ENCODE assay signal across 8 cellular contexts in the genomic region with DNA sequence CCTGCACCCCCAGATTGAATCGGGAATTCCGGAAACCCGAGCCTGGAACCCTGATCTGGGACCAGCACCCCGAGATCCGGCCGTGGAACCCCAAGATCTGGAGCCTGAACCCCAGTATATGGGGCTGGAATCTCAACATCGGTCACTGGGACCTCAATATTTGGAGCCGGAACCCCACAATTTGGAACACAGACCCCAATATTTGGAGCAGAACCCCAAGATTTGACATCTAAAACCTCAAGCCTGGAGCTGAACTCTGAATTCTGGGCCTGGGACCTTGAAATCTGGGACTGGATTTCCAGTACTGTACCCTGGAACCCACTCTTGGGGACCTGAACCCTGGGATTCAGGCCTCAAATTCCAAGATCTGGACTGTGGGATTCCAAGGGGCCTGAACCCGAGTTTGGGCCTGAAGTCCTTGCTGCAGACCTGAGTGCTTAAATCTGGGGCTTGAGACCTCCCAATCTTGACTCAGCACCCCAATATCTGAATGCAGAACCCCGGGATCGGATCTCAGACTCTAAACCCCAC. TPM values are rescaled to one million over a fixed set of nuclear protein-coding genes. Genes with fewer than 3 reads are reported as not detected.
DNase-seq lines count a peak whose midpoint lies in the region; ATAC-seq and TF ChIP-seq lines count a peak whose summit lies in the region.

No MANE protein-coding gene starts in this region.

- no peak overlapping the region for H2BK12ac ChIP-seq in neuronal stem cell (ENCODE audit: low read length)

- intact Hi-C loops in CD8-positive, alpha-beta T cell (cut with DNase I, micrococcal nuclease) = loop anchor here in 1 of 2 experiments (1.0 to 10.0 kb wide), 2 partner anchors 22 to 178 kb away; a partner anchor contains a TSS

- peaks cover 17% of the 10 kb centered on the region for H3K79me1 ChIP-seq in neuronal stem cell (ENCODE audit: low read depth, low read length)

- WGBS in endodermal cell (ENCODE audit: insufficient coverage in 1 of 2, insufficient read length in 1 of 2), 2 experiments = 28 to 32% methylated on average over 9 to 11 of the region's 11 CpGs
- no CpG with 5 or more reads among the region's 11 CpGs for WGBS in neuronal stem cell (ENCODE audit: extremely low coverage in 2 of 2, insufficient read length in 2 of 2, insufficient replicate concordance in 1 of 2), 2 donors

- H2AFZ ChIP-seq in neuronal stem cell (ENCODE audit: low read length) = peak overlapping the region; percentile 94

- H3K18ac ChIP-seq in neuronal stem cell (ENCODE audit: low read length) = peak overlapping the region; percentile 95

- H3K27ac ChIP-seq in CD8-positive, alpha-beta T cell (ENCODE audit: low read depth, low read length) = peak overlapping the region; percentile 8
- H3K27ac ChIP-seq in endodermal cell (ENCODE audit: low read depth, low read length) (no peak overlapping the region), neuronal stem cell (replicated peaks; ENCODE audit: low read length) (no peak overlapping the region)

- H3K36me3 ChIP-seq in CD8-positive, alpha-beta T cell (ENCODE audit: insufficient read depth, low read length) = peaks cover 4% of the 10 kb centered on the region
- H3K36me3 ChIP-seq in NT2/D1 (ENCODE audit: insufficient read depth, insufficient read length, low read length) (peaks cover 5% of the 10 kb centered on the region), endodermal cell (ENCODE audit: control insufficient read depth, insufficient read depth, low read length) (no peaks in the 10 kb centered on the region), neuronal stem cell (replicated peaks in 1 of 2; ENCODE audit: control insufficient read depth in 2 of 2, insufficient read depth in 2 of 2, low read length in 2 of 2) (peaks cover 5 to 28% of the 10 kb centered on the region in 2 donors)

- peaks cover 42% of the 10 kb centered on the region for H3K4me1 Mint-ChIP-seq in CD8-positive, alpha-beta T cell (ENCODE audit: low read depth)
- peaks cover 23% of the 10 kb centered on the region for H3K4me1 Mint-ChIP-seq in endodermal cell

- H2AK5ac ChIP-seq in neuronal stem cell (ENCODE audit: low read depth, low read length) = peak overlapping the region; percentile 6

- peak overlapping the region; percentile 87 for H3K9ac ChIP-seq in NT2/D1 (ENCODE audit: insufficient read length, low read depth)
- H3K9ac ChIP-seq in endodermal cell (ENCODE audit: extremely low read depth, low read length, poor library complexity, severe bottlenecking) = peak overlapping the region; percentile 71
- H3K9ac ChIP-seq in neuronal stem cell (ENCODE audit: low read depth, low read length, poor library complexity) = peak overlapping the region; percentile 86

- no peak for DNase-seq in CD8-positive, alpha-beta T cell
- no peak for DNase-seq in NT2/D1 (ENCODE audit: low read depth, low spot score)
- DNase-seq in endodermal cell = no peak
- no peak for DNase-seq in neuronal stem cell (ENCODE audit: low spot score)
- no peak for DNase-seq in NCI-H2081 treated with DMSO at 0.1 percent for 48 hours (lab: John Stamatoyannopoulos, UW)
- no peak for DNase-seq in stimulated activated naive CD4-positive, alpha-beta T cell (lab: John Stamatoyannopoulos, UW)
- no peak for DNase-seq in SK-N-DZ (ENCODE audit: low spot score)

- H3K14ac ChIP-seq in neuronal stem cell (ENCODE audit: low read length) = no peak overlapping the region

- H3K4me2 ChIP-seq in neuronal stem cell (ENCODE audit: insufficient read depth, low read length, poor library complexity, severe bottlenecking) = peak overlapping the region; percentile 81

- H4K91ac ChIP-seq in neuronal stem cell (ENCODE audit: low read depth, low read length, poor library complexity) = no peak overlapping the region

- TF ChIP-seq CTCF in CD8-positive, alpha-beta T cell (IDR thresholded peaks at IDR 0.05) = no peak
- TF ChIP-seq CTCF in endodermal cell (conservative IDR thresholded peaks at IDR 0.05) = no peak

- H4K8ac ChIP-seq in neuronal stem cell (ENCODE audit: low read depth, low read length) = no peak overlapping the region

- ATAC-seq in CD8-positive, alpha-beta T cell = no peak
- ATAC-seq in GM18873 (IDR thresholded peaks at IDR 0.05; ENCODE audit: low FRiP score, unreplicated experiment) = no peak

- H3K9me3 Mint-ChIP-seq in CD8-positive, alpha-beta T cell = no peaks in the 10 kb centered on the region
- H3K9me3 Mint-ChIP-seq in endodermal cell = no peaks in the 10 kb centered on the region

- H2BK5ac ChIP-seq in neuronal stem cell (ENCODE audit: low read length) = no peak overlapping the region

- no peak overlapping the region for H3K27ac Mint-ChIP-seq in CD8-positive, alpha-beta T cell
- H3K27ac Mint-ChIP-seq in endodermal cell = no peak overlapping the region

- CTCF ChIA-PET in CD8-positive, alpha-beta T cell (lab: Charles Lee) = interaction anchor here (1.6 to 4.4 kb wide), 2 partner anchors 22 to 54 kb away, joined by 4 to 23 read pairs; no protein-coding TSS in a partner anchor

- H3K4ac ChIP-seq in neuronal stem cell (ENCODE audit: low read length) = no peak overlapping the region

- POLR2A ChIA-PET in CD8-positive, alpha-beta T cell (lab: Charles Lee) = interaction anchor here (0.8 kb wide), 1 partner anchor 34 kb away, joined by 3 read pairs; no protein-coding TSS in a partner anchor

- no peaks in the 10 kb centered on the region for H3K9me3 ChIP-seq in CD8-positive, alpha-beta T cell (ENCODE audit: low read length)
- H3K9me3 ChIP-seq in NT2/D1 (ENCODE audit: insufficient read depth, low read length) (no peaks in the 10 kb centered on the region), endodermal cell (ENCODE audit: control insufficient read depth, low read length) (no peaks in the 10 kb centered on the region), neuronal stem cell (replicated peaks in 1 of 2; ENCODE audit: control insufficient read depth in 2 of 2, insufficient read depth in 1 of 2, low read depth in 1 of 2, low read length in 2 of 2) (no peaks in the 10 kb centered on the region)

- H3K4me3 ChIP-seq in CD8-positive, alpha-beta T cell (ENCODE audit: low read depth, low read length) = peak overlapping the region; percentile 53
- peak overlapping the region; percentile 75 for H3K4me3 ChIP-seq in NT2/D1 (ENCODE audit: insufficient read length, low read depth)
- H3K4me3 ChIP-seq in endodermal cell (ENCODE audit: low read length) = peak overlapping the region; percentile 87
- H3K4me3 ChIP-seq in neuronal stem cell (ENCODE audit: low read length in 2 of 2) = peak overlapping the region; percentile 61 to 86

- H3K23ac ChIP-seq in neuronal stem cell (ENCODE audit: low read depth, low read length, poor library complexity) = no peak overlapping the region

- H3K4me1 ChIP-seq in CD8-positive, alpha-beta T cell (ENCODE audit: insufficient read depth, low read length) = peaks cover 35% of the 10 kb centered on the region
- H3K4me1 ChIP-seq in NT2/D1 (ENCODE audit: insufficient read depth, insufficient read length) (peaks cover 7% of the 10 kb centered on the region), endodermal cell (ENCODE audit: control insufficient read depth, insufficient read depth, low read length) (peaks cover 6% of the 10 kb centered on the region), neuronal stem cell (ENCODE audit: control insufficient read depth in 2 of 2, insufficient read depth in 1 of 2, low read depth in 1 of 2, low read length in 2 of 2) (peaks cover 12 to 17% of the 10 kb centered on the region in 2 donors)

- H3K27me3 Mint-ChIP-seq in CD8-positive, alpha-beta T cell (ENCODE audit: low read depth) = no peaks in the 10 kb centered on the region
- no peaks in the 10 kb centered on the region for H3K27me3 Mint-ChIP-seq in endodermal cell (ENCODE audit: insufficient read depth)

- no peaks in the 10 kb centered on the region for H3K27me3 ChIP-seq in CD8-positive, alpha-beta T cell (ENCODE audit: insufficient read depth, low read length)
- no peaks in the 10 kb centered on the region for H3K27me3 ChIP-seq in NT2/D1 (ENCODE audit: insufficient read depth, insufficient read length)
- no peaks in the 10 kb centered on the region for H3K27me3 ChIP-seq in endodermal cell (ENCODE audit: control insufficient read depth, insufficient read depth, low read length, poor library complexity, severe bottlenecking)
- H3K27me3 ChIP-seq in neuronal stem cell (ENCODE audit: control insufficient read depth in 3 of 3, insufficient read depth in 3 of 3, low read depth in 1 of 3, low read length in 3 of 3) = no peaks in the 10 kb centered on the region

- peaks cover 35% of the 10 kb centered on the region for H3K36me3 Mint-ChIP-seq in CD8-positive, alpha-beta T cell
- H3K36me3 Mint-ChIP-seq in endodermal cell (ENCODE audit: low read depth) = peaks cover 5% of the 10 kb centered on the region

- H2BK15ac ChIP-seq in neuronal stem cell (ENCODE audit: low read length) = peak overlapping the region; percentile 37

- H2BK120ac ChIP-seq in neuronal stem cell (ENCODE audit: low read depth, low read length) = no peak overlapping the region

- H3K4me3 Mint-ChIP-seq in CD8-positive, alpha-beta T cell = peak overlapping the region; percentile 86
- peak overlapping the region; percentile 61 for H3K4me3 Mint-ChIP-seq in endodermal cell

RNA-seq across cellular contexts. Expression of a gene that starts 0.6 kb away (rescaled TPM):
- 1 to 10 TPM; 2.2 to 3.3 TPM for total RNA-seq in CD8-positive, alpha-beta T cell
- 10 to 100 TPM; 18.7 to 24.3 TPM for total RNA-seq in endodermal cell
- 29.1 TPM for polyA plus RNA-seq in endodermal cell (2013, experiment 1 of 2)
- polyA plus RNA-seq in endodermal cell (2013, experiment 2 of 2) = 28.9 TPM
- polyA plus RNA-seq in neuronal stem cell (2013, experiment 1 of 2) = 21.3 TPM
- 19.6 TPM for polyA plus RNA-seq in neuronal stem cell (2013, experiment 2 of 2)
- 3.2 and 3.9 TPM in 2 replicates for polyA plus RNA-seq in SK-N-DZ (2014; cell fraction: cytosol; rRNA removed)
- 2.3 and 3.3 TPM in 2 replicates for polyA plus RNA-seq in SK-N-DZ (2014; cell fraction: nucleus; rRNA removed)

RNA-seq across cellular contexts. Expression of a gene that starts 28.7 kb away (rescaled TPM):
- 1 to 10 TPM; 5.2 to 6.2 TPM for total RNA-seq in CD8-positive, alpha-beta T cell
- total RNA-seq in endodermal cell = not detected
- 0.64 TPM for polyA plus RNA-seq in endodermal cell (2013, experiment 1 of 2)
- not detected for polyA plus RNA-seq in endodermal cell (2013, experiment 2 of 2)
- polyA plus RNA-seq in neuronal stem cell (2013, experiment 1 of 2) = not detected
- not detected for polyA plus RNA-seq in neuronal stem cell (2013, experiment 2 of 2)
- 0.57 TPM in 1 of 2 replicates, not detected in the other for polyA plus RNA-seq in SK-N-DZ (2014; cell fraction: cytosol; rRNA removed)
- 1.5 TPM in 1 of 2 replicates, not detected in the other for polyA plus RNA-seq in SK-N-DZ (2014; cell fraction: nucleus; rRNA removed)

RNA-seq across cellular contexts. Expression of a gene that starts 34.5 kb away (rescaled TPM):
- 100 to 1,000 TPM; 101 to 114 TPM for total RNA-seq in CD8-positive, alpha-beta T cell
- total RNA-seq in endodermal cell = 1 to 10 TPM; 1.3 to 1.5 TPM
- polyA plus RNA-seq in endodermal cell (2013, experiment 1 of 2) = not detected
- polyA plus RNA-seq in endodermal cell (2013, experiment 2 of 2) = not detected
- polyA plus RNA-seq in neuronal stem cell (2013, experiment 1 of 2) = 0.32 TPM
- 0.39 TPM for polyA plus RNA-seq in neuronal stem cell (2013, experiment 2 of 2)
- polyA plus RNA-seq in SK-N-DZ (2014; cell fraction: cytosol; rRNA removed) = not detected in 2 replicates
- not detected in 2 replicates for polyA plus RNA-seq in SK-N-DZ (2014; cell fraction: nucleus; rRNA removed)

RNA-seq across cellular contexts. Expression of a gene that starts 36.5 kb away (rescaled TPM):
- total RNA-seq in CD8-positive, alpha-beta T cell = 10 to 100 TPM; 39.4 to 40.2 TPM
- 10 to 100 TPM; 20.8 to 24.4 TPM for total RNA-seq in endodermal cell
- 7.1 TPM for polyA plus RNA-seq in endodermal cell (2013, experiment 1 of 2)
- polyA plus RNA-seq in endodermal cell (2013, experiment 2 of 2) = 5.4 TPM
- 4.8 TPM for polyA plus RNA-seq in neuronal stem cell (2013, experiment 1 of 2)
- 4.7 TPM for polyA plus RNA-seq in neuronal stem cell (2013, experiment 2 of 2)
- polyA plus RNA-seq in SK-N-DZ (2014; cell fraction: cytosol; rRNA removed) = 1.8 and 2.4 TPM in 2 replicates
- 13.3 and 33.4 TPM in 2 replicates for polyA plus RNA-seq in SK-N-DZ (2014; cell fraction: nucleus; rRNA removed)

RNA-seq across cellular contexts. Expression of a gene that starts 58.2 kb away (rescaled TPM):
- 1 to 10 TPM; 7.3 TPM for total RNA-seq in CD8-positive, alpha-beta T cell
- 10 to 100 TPM; 12.9 to 14.1 TPM for total RNA-seq in endodermal cell
- 13.2 TPM for polyA plus RNA-seq in endodermal cell (2013, experiment 1 of 2)
- polyA plus RNA-seq in endodermal cell (2013, experiment 2 of 2) = 11.5 TPM
- polyA plus RNA-seq in neuronal stem cell (2013, experiment 1 of 2) = 16.9 TPM
- 15.6 TPM for polyA plus RNA-seq in neuronal stem cell (2013, experiment 2 of 2)
- 74.6 and 93.5 TPM in 2 replicates for polyA plus RNA-seq in SK-N-DZ (2014; cell fraction: cytosol; rRNA removed)
- polyA plus RNA-seq in SK-N-DZ (2014; cell fraction: nucleus; rRNA removed) = 52.2 and 66.7 TPM in 2 replicates

Comparison
In these comparisons a context has a peak if more than half of its experiments do, and no peak if none do; other contexts are left out.
1. RNA of a gene that starts 0.6 kb away (total RNA-seq): 18.7 to 24.3 TPM in endodermal cell; 2.2 to 3.3 TPM in CD8-positive, alpha-beta T cell; every median in the first group is over 4 times any median in the second.
2. RNA of a gene that starts 28.7 kb away (total RNA-seq): 5.2 to 6.2 TPM in CD8-positive, alpha-beta T cell; not detected in endodermal cell; every median in the first group is over 4 times any median in the second.
3. RNA of a gene that starts 34.5 kb away (total RNA-seq): 101 to 114 TPM in CD8-positive, alpha-beta T cell; 1.3 to 1.5 TPM in endodermal cell; every median in the first group is over 10 times any median in the second.
4. Peak in every context shown above with its lines, with median percentiles within 50 percentile points of each other: H3K4me3 ChIP-seq and H3K9ac ChIP-seq.